ENCODE assay signal across 8 cellular contexts in genomic region chr1:43979528-43980254, GRCh38. TPM values are rescaled to one million over a fixed set of nuclear protein-coding genes. Genes with fewer than 3 reads are reported as not detected.
A peak's percentile ranks its signal among the peaks of the same experiment; 100 is the strongest.
DNase-seq lines count a peak whose midpoint lies in the region; ATAC-seq and TF ChIP-seq lines count a peak whose summit lies in the region.

No MANE protein-coding gene starts in this region.

- H3K27me3 ChIP-seq in Karpas-422 (ENCODE audit: low read length) (no peaks in the 10 kb centered on the region), neuron (ENCODE audit: insufficient read depth, low read length) (no peaks in the 10 kb centered on the region)

- H3K4me1 ChIP-seq in Karpas-422 (ENCODE audit: low read length), result peaks cover 51% of the 10 kb centered on the region
- H3K4me1 ChIP-seq in neuron (ENCODE audit: insufficient read depth, low read length), result peaks cover 46% of the 10 kb centered on the region

- no peaks in the 10 kb centered on the region for H3K9me2 ChIP-seq in Karpas-422 (replicated peaks; ENCODE audit: insufficient read depth, low read length)

- H3K9me3 Mint-ChIP-seq in activated CD8-positive, alpha-beta T cell treated with anti-CD3 and anti-CD28 coated beads for 36 hours, result no peaks in the 10 kb centered on the region

- POLR2A ChIA-PET in activated CD8-positive, alpha-beta T cell treated with anti-CD3 and anti-CD28 coated beads for 36 hours (lab: Charles Lee), result interaction anchor here (1.2 kb wide), 1 partner anchor 31 kb away, joined by 4 read pairs; no protein-coding TSS in a partner anchor

- peaks cover 80% of the 10 kb centered on the region for H3K79me2 ChIP-seq in Karpas-422 (ENCODE audit: low read length)

- peak; percentile 18 for DNase-seq in DMS79 treated with DMSO at 0.1 percent for 48 hours (lab: John Stamatoyannopoulos, UW)
- no peak for DNase-seq in DMS79 (lab: John Stamatoyannopoulos, UW)
- peak; percentile 89 for DNase-seq in Karpas-422
- peak; percentile 48 for DNase-seq in activated CD8-positive, alpha-beta T cell treated with anti-CD3 and anti-CD28 coated beads for 36 hours
- peak; percentile 43 for DNase-seq in fibroblast of peridontal ligament (ENCODE audit: extremely low read depth)
- no peak for DNase-seq in T-helper 9 cell

- peak overlapping the region; percentile 83 for H3K9ac ChIP-seq in Karpas-422 (ENCODE audit: low read length)

- H3K27ac Mint-ChIP-seq in activated CD8-positive, alpha-beta T cell treated with anti-CD3 and anti-CD28 coated beads for 36 hours, result peak overlapping the region; percentile 80

- peak overlapping the region; percentile 51; the same call in 1 of the 2 replicates for H3K27ac ChIP-seq in Karpas-422 (ENCODE audit: low read length)

- peaks cover 13% of the 10 kb centered on the region; the same call in 1 of the 2 replicates for H3K36me3 ChIP-seq in Karpas-422 (ENCODE audit: insufficient read depth, low read length)
- peaks cover 50% of the 10 kb centered on the region for H3K36me3 ChIP-seq in neuron (ENCODE audit: insufficient read depth, low read length)

- TF ChIP-seq CTCF in activated CD8-positive, alpha-beta T cell treated with anti-CD3 and anti-CD28 coated beads for 36 hours (IDR thresholded peaks at IDR 0.05), result no peak

- intact Hi-C loops in activated CD8-positive, alpha-beta T cell treated with anti-CD3 and anti-CD28 coated beads for 36 hours (cut with micrococcal nuclease), result no loop called here

- ATAC-seq in activated CD8-positive, alpha-beta T cell treated with anti-CD3 and anti-CD28 coated beads for 36 hours, result no peak
- ATAC-seq in HG03460 (IDR thresholded peaks at IDR 0.05; ENCODE audit: unreplicated experiment), result no peak

- H3K4me1 Mint-ChIP-seq in activated CD8-positive, alpha-beta T cell treated with anti-CD3 and anti-CD28 coated beads for 36 hours (ENCODE audit: low read depth), result peaks cover 36% of the 10 kb centered on the region

- H2AFZ ChIP-seq in Karpas-422 (ENCODE audit: low read length) (no peak overlapping the region), neuron (ENCODE audit: low read depth, low read length) (peak overlapping the region; percentile 23)

- no peaks in the 10 kb centered on the region for H3K27me3 Mint-ChIP-seq in activated CD8-positive, alpha-beta T cell treated with anti-CD3 and anti-CD28 coated beads for 36 hours

- H3K9me3 ChIP-seq in Karpas-422 (ENCODE audit: low read length) (no peaks in the 10 kb centered on the region), neuron (ENCODE audit: low read length) (no peaks in the 10 kb centered on the region)

- H3K4me3 ChIP-seq in Karpas-422 (ENCODE audit: low read length) (peak overlapping the region; percentile 79), neuron (ENCODE audit: low read length) (peak overlapping the region; percentile 76)

- H3K4me3 Mint-ChIP-seq in activated CD8-positive, alpha-beta T cell treated with anti-CD3 and anti-CD28 coated beads for 36 hours, result peak overlapping the region; percentile 86

- peaks cover 15% of the 10 kb centered on the region for H4K20me1 ChIP-seq in Karpas-422 (ENCODE audit: insufficient read depth, low read depth, low read length)

- peak overlapping the region; percentile 94 for H3K4me2 ChIP-seq in Karpas-422 (ENCODE audit: low read depth, low read length, poor library complexity, severe bottlenecking)

- CTCF ChIA-PET in activated CD8-positive, alpha-beta T cell treated with anti-CD3 and anti-CD28 coated beads for 36 hours (lab: Charles Lee), result no interaction called here

- peaks cover 40% of the 10 kb centered on the region for H3K36me3 Mint-ChIP-seq in activated CD8-positive, alpha-beta T cell treated with anti-CD3 and anti-CD28 coated beads for 36 hours (ENCODE audit: low read depth)

RNA-seq across cellular contexts. Expression of gene B4GALT2, which starts 0.7 kb away (rescaled TPM):
- 42.9 and 68.7 TPM in 2 replicates for total RNA-seq in Karpas-422 (2014; rRNA removed; shearing (Covaris generic); ENCODE audit: low replicate concordance)
- 10 to 100 TPM; 35.4 to 35.5 TPM for total RNA-seq in activated CD8-positive, alpha-beta T cell treated with anti-CD3 and anti-CD28 coated beads for 36 hours

RNA-seq across cellular contexts. Expression of gene ATP6V0B, which starts 4.9 kb away (rescaled TPM):
- total RNA-seq in Karpas-422 (2014; rRNA removed; shearing (Covaris generic); ENCODE audit: low replicate concordance), result 386 and 447 TPM in 2 replicates
- 10 to 100 TPM; 67.6 to 75.5 TPM for total RNA-seq in activated CD8-positive, alpha-beta T cell treated with anti-CD3 and anti-CD28 coated beads for 36 hours

RNA-seq across cellular contexts. Expression of gene DPH2, which starts 9.9 kb away (rescaled TPM):
- total RNA-seq in Karpas-422 (2014; rRNA removed; shearing (Covaris generic); ENCODE audit: low replicate concordance), result 42.2 and 44.4 TPM in 2 replicates
- total RNA-seq in activated CD8-positive, alpha-beta T cell treated with anti-CD3 and anti-CD28 coated beads for 36 hours, result 10 to 100 TPM; 29.6 to 34.1 TPM

RNA-seq across cellular contexts. Expression of gene CCDC24, which starts 11.7 kb away (rescaled TPM):
- total RNA-seq in Karpas-422 (2014; rRNA removed; shearing (Covaris generic); ENCODE audit: low replicate concordance), result 28.1 and 34.7 TPM in 2 replicates
- total RNA-seq in activated CD8-positive, alpha-beta T cell treated with anti-CD3 and anti-CD28 coated beads for 36 hours, result 1 to 10 TPM; 1.4 to 1.8 TPM

RNA-seq across cellular contexts. Expression of gene IPO13, which starts 32.9 kb away (rescaled TPM):
- 19.8 and 23.3 TPM in 2 replicates for total RNA-seq in Karpas-422 (2014; rRNA removed; shearing (Covaris generic); ENCODE audit: low replicate concordance)
- 10 to 100 TPM; 16.2 to 16.5 TPM for total RNA-seq in activated CD8-positive, alpha-beta T cell treated with anti-CD3 and anti-CD28 coated beads for 36 hours

Comparison
In these comparisons a context has a peak if more than half of its experiments do, and no peak if none do; other contexts are left out.
1. DNase-seq: peak in DMS79 treated with DMSO at 0.1 percent for 48 hours (single experiment), Karpas-422 (single experiment), activated CD8-positive, alpha-beta T cell treated with anti-CD3 and anti-CD28 coated beads for 36 hours (single experiment) and fibroblast of peridontal ligament (single experiment); none in DMS79 (single experiment) and T-helper 9 cell (single experiment).